Comparison of ENCODE assay signal across 10 cellular contexts in genomic region chr17:49388692-49389513, GRCh38. TPM values are rescaled to one million over a fixed set of nuclear protein-coding genes. Genes with fewer than 3 reads are reported as not detected.
DNase-seq lines count a peak whose midpoint lies in the region; ATAC-seq and TF ChIP-seq lines count a peak whose summit lies in the region.
"Had no signal": no experiment of that assay in that cellular context is flagged by ENCODE, and none has a peak within 500 bp of the region (broad histone marks: within the 10 kb centered on the region; RNA-seq: fewer than 3 reads in every experiment).

No MANE protein-coding gene starts in this region.

- no peak for DNase-seq in breast epithelium (ENCODE audit: low spot score in 2 of 2)
- DNase-seq in mammary epithelial cell, result no peak
- DNase-seq in SJSA1 (ENCODE audit: low read depth in 1 of 2, low spot score in 2 of 2), result no peak
- peak; percentile 41 for DNase-seq in fibroblast of mammary gland (ENCODE audit: low read depth)
- DNase-seq in upper lobe of right lung, result no peak
- no peak for DNase-seq in AG08395 (ENCODE audit: low spot score)
- no peak for DNase-seq in NCI-H146 treated with DMSO at 0.1 percent for 48 hours (lab: John Stamatoyannopoulos, UW; ENCODE audit: unreplicated experiment)
- DNase-seq: lower lobe of right lung, NCI-H187 had no signal

- BruUV-seq in mammary epithelial cell (replicated peaks; lab: Mats Ljungman, UMichigan), result no TSS peak

- CTCF ChIA-PET in mammary epithelial cell (lab: Charles Lee; ENCODE audit: low non-redundant PET), result no interaction called here

- no peak overlapping the region for H3K9ac ChIP-seq in mammary epithelial cell (ENCODE audit: insufficient read depth, low read length)

- dilution Hi-C loops in mammary epithelial cell (cut with HindIII; ENCODE audit: low sequenced_read_pairs), result loop anchor here (5.0 kb wide), 2 partner anchors 62 to 97 kb away; no protein-coding TSS in a partner anchor

- intact Hi-C loops in breast epithelium (cut with DNase I; ENCODE audit: low total_unique reads), result no loop called here
- intact Hi-C loops in mammary epithelial cell (cut with micrococcal nuclease), result no loop called here
- intact Hi-C loops in upper lobe of right lung (cut with DNase I), result no loop called here

- H3K36me3 ChIP-seq in breast epithelium (no peaks in the 10 kb centered on the region), mammary epithelial cell (ENCODE audit: insufficient read depth, low read length) (no peaks in the 10 kb centered on the region), SJSA1 (no peaks in the 10 kb centered on the region), upper lobe of right lung (no peaks in the 10 kb centered on the region)
- H3K36me3 ChIP-seq: lower lobe of right lung had no signal

- H4K20me1 ChIP-seq in mammary epithelial cell (ENCODE audit: insufficient read depth, low read length), result no peaks in the 10 kb centered on the region

- no peak overlapping the region for H2AFZ ChIP-seq in mammary epithelial cell (ENCODE audit: low read depth, low read length)

- peaks cover 4 to 24% of the 10 kb centered on the region in 2 donors for H3K4me1 ChIP-seq in breast epithelium
- no peaks in the 10 kb centered on the region for H3K4me1 ChIP-seq in mammary epithelial cell (ENCODE audit: insufficient read depth, low read length)
- H3K4me1 ChIP-seq in SJSA1 (replicated peaks), result peaks cover 20% of the 10 kb centered on the region
- peaks cover 15% of the 10 kb centered on the region for H3K4me1 ChIP-seq in upper lobe of right lung

- in situ Hi-C loops in mammary epithelial cell (cut with MboI; ENCODE audit: low sequenced_read_pairs in 2 of 2), result loop anchor here in 1 of 2 donors (5.0 kb wide), 1 partner anchor 72 kb away; no protein-coding TSS in a partner anchor

- no peaks in the 10 kb centered on the region for H3K9me3 ChIP-seq in breast epithelium
- no peaks in the 10 kb centered on the region for H3K9me3 ChIP-seq in mammary epithelial cell (replicated peaks; ENCODE audit: insufficient read depth, low read length)
- no peaks in the 10 kb centered on the region for H3K9me3 ChIP-seq in SJSA1 (replicated peaks)
- no peaks in the 10 kb centered on the region for H3K9me3 ChIP-seq in upper lobe of right lung
- H3K9me3 ChIP-seq: lower lobe of right lung had no signal

- no peak for TF ChIP-seq CTCF in breast epithelium (IDR thresholded peaks at IDR 0.05)
- no peak for TF ChIP-seq CTCF in mammary epithelial cell (conservative IDR thresholded peaks at IDR 0.05 in 1 of 2, IDR thresholded peaks at IDR 0.05 in 1 of 2; ENCODE audit: extremely low read depth in 1 of 2, insufficient read depth in 1 of 2, low read depth in 1 of 2, low read length in 2 of 2)
- no peak for TF ChIP-seq CTCF in fibroblast of mammary gland (conservative IDR thresholded peaks at IDR 0.05; ENCODE audit: control insufficient read depth, insufficient read depth, low read depth, low read length)
- no peak for TF ChIP-seq CTCF in upper lobe of right lung (IDR thresholded peaks at IDR 0.05)

- H3K27ac ChIP-seq in breast epithelium, result peak overlapping the region; percentile 57 to 89
- no peak overlapping the region for H3K27ac ChIP-seq in mammary epithelial cell (ENCODE audit: insufficient read depth, low read depth, low read length)
- H3K27ac ChIP-seq in SJSA1, result peak overlapping the region; percentile 19; the same call in 1 of the 2 replicates
- peak overlapping the region; percentile 1 for H3K27ac ChIP-seq in upper lobe of right lung

- no peak for ATAC-seq in upper lobe of right lung
- no peak for ATAC-seq in GM18873 (IDR thresholded peaks at IDR 0.05; ENCODE audit: low FRiP score, unreplicated experiment)
- ATAC-seq: lower lobe of right lung had no signal

- no peaks in the 10 kb centered on the region for H3K27me3 ChIP-seq in breast epithelium
- H3K27me3 ChIP-seq in mammary epithelial cell (ENCODE audit: insufficient read depth, low read length), result no peaks in the 10 kb centered on the region
- H3K27me3 ChIP-seq in SJSA1 (replicated peaks), result peaks cover 5% of the 10 kb centered on the region; the same call in 1 of the 2 replicates
- H3K27me3 ChIP-seq in upper lobe of right lung, result no peaks in the 10 kb centered on the region

- H3K4me3 ChIP-seq in breast epithelium (no peak overlapping the region), mammary epithelial cell (replicated peaks in 1 of 3; ENCODE audit: insufficient read depth in 1 of 3, low read depth in 2 of 3, low read length in 3 of 3) (no peak overlapping the region), SJSA1 (no peak overlapping the region), fibroblast of mammary gland (ENCODE audit: control insufficient read depth, low read depth, low read length) (no peak overlapping the region), upper lobe of right lung (no peak overlapping the region)
- H3K4me3 ChIP-seq: lower lobe of right lung had no signal

- no peak overlapping the region for H3K4me2 ChIP-seq in mammary epithelial cell (ENCODE audit: insufficient read depth, low read depth, low read length)

- H3K79me2 ChIP-seq in mammary epithelial cell (ENCODE audit: insufficient read depth, low read length), result no peaks in the 10 kb centered on the region

- no peak for TF ChIP-seq POLR2A in breast epithelium (IDR thresholded peaks at IDR 0.05)

- WGBS in mammary epithelial cell (ENCODE audit: low coverage, missing lambda C conversion rate), result 92% methylated on average over 8 of the region's 8 CpGs

RNA-seq across cellular contexts. Expression of gene PHB1, which starts 25.8 kb away (rescaled TPM):
- total RNA-seq in breast epithelium (100 to 1,000 TPM; 100 to 110 (median 108) TPM), mammary epithelial cell (100 to 1,000 TPM; 115 to 193 TPM), upper lobe of right lung (127 TPM)
- polyA plus RNA-seq in mammary epithelial cell, result 339 TPM
- polyA minus RNA-seq in mammary epithelial cell, result 289 TPM
- total RNA-seq in SJSA1 (2014; rRNA removed; shearing (Covaris generic)), result 275 and 280 TPM in 2 replicates

RNA-seq across cellular contexts. Expression of gene ZNF652, which starts 26.9 kb away (rescaled TPM):
- total RNA-seq in breast epithelium, result 100 to 1,000 TPM in 1 of 3 donors, 10 to 100 TPM in 2; 34.2 to 157 (median 72.4) TPM
- 10 to 100 TPM; 12.9 to 16.7 TPM for total RNA-seq in mammary epithelial cell
- polyA plus RNA-seq in mammary epithelial cell, result 4.3 TPM
- polyA minus RNA-seq in mammary epithelial cell, result 27.3 TPM
- total RNA-seq in SJSA1 (2014; rRNA removed; shearing (Covaris generic)), result 23.8 and 37.1 TPM in 2 replicates
- 49.8 TPM for total RNA-seq in upper lobe of right lung
